In genomic region chr10:61779276-61779675, GRCh38 we compare ENCODE assay signal across 14 cellular contexts.
"Had no signal": no experiment of that assay in that cellular context is flagged by ENCODE, and none has a peak within 500 bp of the region (broad histone marks: within the 10 kb centered on the region; RNA-seq: fewer than 3 reads in every experiment).

No MANE protein-coding gene starts in this region.

- H3K4me1 Mint-ChIP-seq: nephron progenitor cell had no signal

- H3K27me3 Mint-ChIP-seq: activated CD4-positive, alpha-beta T cell treated with anti-CD3 and anti-CD28 coated beads, Interleukin-2, amount 10 ng/mL, durations not matched to agents 7 days and 5 days had no signal

- H3K27ac Mint-ChIP-seq: activated naive CD8-positive, alpha-beta T cell treated with anti-CD3 and anti-CD28 coated beads, Interleukin-2, amount 10 ng/mL, durations not matched to agents 7 days and 5 days; nephron progenitor cell; T-helper 17 cell had no signal

- H3K4me1 ChIP-seq: breast epithelium, psoas muscle, uterus had no signal

- H3K9me3 Mint-ChIP-seq: effector memory CD8-positive, alpha-beta T cell; nephron progenitor cell had no signal

- DNase-seq: activated CD4-positive, alpha-beta T cell treated with anti-CD3 and anti-CD28 coated beads, Interleukin-2, amount 10 ng/mL, durations not matched to agents 7 days and 5 days; activated CD8-positive, alpha-beta memory T cell treated with anti-CD3 and anti-CD28 coated beads for 24 hours; activated naive CD4-positive, alpha-beta T cell; activated naive CD8-positive, alpha-beta T cell treated with anti-CD3 and anti-CD28 coated beads, Interleukin-2, amount 10 ng/mL, durations not matched to agents 7 days and 5 days; anterior cingulate cortex; effector memory CD8-positive, alpha-beta T cell; head of caudate nucleus; nephron progenitor cell; occipital lobe; T-helper 17 cell had no signal

- H3K4me3 Mint-ChIP-seq: activated CD4-positive, alpha-beta T cell treated with anti-CD3 and anti-CD28 coated beads, Interleukin-2, amount 10 ng/mL, durations not matched to agents 7 days and 5 days; activated naive CD8-positive, alpha-beta T cell treated with anti-CD3 and anti-CD28 coated beads, Interleukin-2, amount 10 ng/mL, durations not matched to agents 7 days and 5 days; activated T-helper 1 cell treated with anti-CD3 and anti-CD28 coated beads, Interleukin-12 subunit alpha, Interleukin-12 subunit beta, Interleukin-2, Interleukin-4 antibody, amounts not matched to agents 30 ng/mL and 10 ng/mL and 1 ng/mL, durations not matched to agents 14 hours and 24 hours and 36 hours; nephron progenitor cell; T-helper 17 cell had no signal

- H3K27ac ChIP-seq: breast epithelium, psoas muscle had no signal

- H3K27me3 ChIP-seq: breast epithelium, uterus had no signal

- H3K36me3 Mint-ChIP-seq: activated naive CD8-positive, alpha-beta T cell treated with anti-CD3 and anti-CD28 coated beads, Interleukin-2, amount 10 ng/mL, durations not matched to agents 7 days and 5 days had no signal

- H3K9me3 ChIP-seq: breast epithelium, psoas muscle, uterus had no signal

- ATAC-seq: psoas muscle had no signal

- H3K4me3 ChIP-seq: breast epithelium, psoas muscle, uterus had no signal

- H3K36me3 ChIP-seq: breast epithelium, uterus had no signal
